8 cellular contexts compared by ENCODE assay signal in genomic region chr20:3768342-3769130, GRCh38. TPM values are rescaled to one million over a fixed set of nuclear protein-coding genes. Genes with fewer than 3 reads are reported as not detected.
DNase-seq lines count a peak whose midpoint lies in the region; ATAC-seq and TF ChIP-seq lines count a peak whose summit lies in the region.

No MANE protein-coding gene starts in this region.

- H3K4me1 Mint-ChIP-seq in Caco-2 (ENCODE audit: low read depth, unreplicated experiment) (peaks cover 7% of the 10 kb centered on the region), IgD-negative memory B cell (peaks cover 7 to 20% (median 19%) of the 10 kb centered on the region in 3 donors), nephron progenitor cell (peaks cover 44% of the 10 kb centered on the region)
- H3K4me1 Mint-ChIP-seq in stimulated activated naive CD8-positive, alpha-beta T cell treated with anti-CD3 and anti-CD28 coated beads, Interleukin-15, Interleukin-2, amounts not matched to agents 100 ng/mL and 50 ng/mL, for 24 hours (ENCODE audit: low read depth), result peaks cover 31% of the 10 kb centered on the region

- TF ChIP-seq CTCF in Caco-2 (IDR thresholded peaks at IDR 0.05; ENCODE audit: insufficient read depth in 1 of 2, low read depth in 1 of 2, low read length in 1 of 2, severe bottlenecking in 1 of 2, unreplicated experiment in 1 of 2), result peak; percentile 54 to 83
- TF ChIP-seq CTCF in fibroblast of mammary gland (conservative IDR thresholded peaks at IDR 0.05; ENCODE audit: control insufficient read depth, insufficient read depth, low read depth, low read length), result peak; percentile 30
- peak; percentile 55 for TF ChIP-seq CTCF in nephron progenitor cell (IDR thresholded peaks at IDR 0.05)

- H3K27me3 Mint-ChIP-seq in Caco-2 (ENCODE audit: insufficient read depth, unreplicated experiment), result no peaks in the 10 kb centered on the region
- peaks cover 2% of the 10 kb centered on the region for H3K27me3 Mint-ChIP-seq in IgD-negative memory B cell
- peaks cover 11% of the 10 kb centered on the region for H3K27me3 Mint-ChIP-seq in nephron progenitor cell (ENCODE audit: low read depth, poor library complexity)
- H3K27me3 Mint-ChIP-seq in stimulated activated naive CD8-positive, alpha-beta T cell treated with anti-CD3 and anti-CD28 coated beads, Interleukin-15, Interleukin-2, amounts not matched to agents 100 ng/mL and 50 ng/mL, for 24 hours, result no peaks in the 10 kb centered on the region

- CTCF ChIA-PET in Caco-2 (lab: Charles Lee), result interaction anchor here (0.5 to 3.8 kb wide), 24 partner anchors 8 to 427 kb away, joined by 3 to 49 read pairs (median 8); partner anchors contain the start of genes AP5S1, CENPB, SIGLEC1 and SPEF1

- peaks cover 11% of the 10 kb centered on the region for H3K4me1 ChIP-seq in Caco-2

- no peaks in the 10 kb centered on the region for H3K27me3 ChIP-seq in Caco-2 (replicated peaks; ENCODE audit: control insufficient read depth, insufficient read depth, low read length)

- H3K27ac Mint-ChIP-seq in Caco-2 (ENCODE audit: unreplicated experiment) (peak overlapping the region; percentile 90), IgD-negative memory B cell (peak overlapping the region; percentile 86 to 98 (median 97)), nephron progenitor cell (peak overlapping the region; percentile 97)
- peak overlapping the region; percentile 92 for H3K27ac Mint-ChIP-seq in stimulated activated naive CD8-positive, alpha-beta T cell treated with anti-CD3 and anti-CD28 coated beads, Interleukin-15, Interleukin-2, amounts not matched to agents 100 ng/mL and 50 ng/mL, for 24 hours

- intact Hi-C loops in Caco-2 (cut with micrococcal nuclease; ENCODE audit: unreplicated experiment), result loop anchor here (1.0 to 2.0 kb wide), 4 partner anchors 13 to 92 kb away; partner anchors contain the start of gene SPEF1

- ATAC-seq in GM21390 (IDR thresholded peaks at IDR 0.05; ENCODE audit: unreplicated experiment), result peak; percentile 36

- H3K36me3 ChIP-seq in Caco-2 (ENCODE audit: control insufficient read depth, insufficient read depth, low read length), result no peaks in the 10 kb centered on the region

- TSS peak; percentile 68 for BruUV-seq in Caco-2 (replicated peaks; lab: Mats Ljungman, UMichigan)

- H3K4me3 ChIP-seq in Caco-2 (ENCODE audit: low read depth, low read length), result peak overlapping the region; percentile 91
- peak overlapping the region; percentile 66 for H3K4me3 ChIP-seq in fibroblast of mammary gland (ENCODE audit: control insufficient read depth, low read depth, low read length)

- H3K9me3 Mint-ChIP-seq in Caco-2 (ENCODE audit: unreplicated experiment) (no peaks in the 10 kb centered on the region), IgD-negative memory B cell (no peaks in the 10 kb centered on the region), nephron progenitor cell (no peaks in the 10 kb centered on the region)
- H3K9me3 Mint-ChIP-seq in stimulated activated naive CD8-positive, alpha-beta T cell treated with anti-CD3 and anti-CD28 coated beads, Interleukin-15, Interleukin-2, amounts not matched to agents 100 ng/mL and 50 ng/mL, for 24 hours, result no peaks in the 10 kb centered on the region

- H3K4me3 Mint-ChIP-seq in Caco-2 (ENCODE audit: unreplicated experiment) (peak overlapping the region; percentile 90), IgD-negative memory B cell (peak overlapping the region; percentile 92 to 98 (median 95)), nephron progenitor cell (peak overlapping the region; percentile 83)
- peak overlapping the region; percentile 87 for H3K4me3 Mint-ChIP-seq in stimulated activated naive CD8-positive, alpha-beta T cell treated with anti-CD3 and anti-CD28 coated beads, Interleukin-15, Interleukin-2, amounts not matched to agents 100 ng/mL and 50 ng/mL, for 24 hours

- peaks cover 8% of the 10 kb centered on the region for H3K36me3 Mint-ChIP-seq in Caco-2 (ENCODE audit: insufficient read depth, unreplicated experiment)
- H3K36me3 Mint-ChIP-seq in IgD-negative memory B cell, result peaks cover 1% of the 10 kb centered on the region
- H3K36me3 Mint-ChIP-seq in nephron progenitor cell (ENCODE audit: low read depth), result no peaks in the 10 kb centered on the region
- no peaks in the 10 kb centered on the region for H3K36me3 Mint-ChIP-seq in stimulated activated naive CD8-positive, alpha-beta T cell treated with anti-CD3 and anti-CD28 coated beads, Interleukin-15, Interleukin-2, amounts not matched to agents 100 ng/mL and 50 ng/mL, for 24 hours (ENCODE audit: low read depth)

- POLR2A ChIA-PET in Caco-2 (lab: Charles Lee), result interaction anchor here (0.5 to 1.9 kb wide), 6 partner anchors 13 to 92 kb away, joined by 3 to 11 read pairs (median 5); partner anchors contain the start of genes CDC25B, CENPB and SPEF1

- DNase-seq in Caco-2 (peak; percentile 88 to 89), RKO (ENCODE audit: low spot score) (peak; percentile 93), fibroblast of mammary gland (ENCODE audit: low read depth) (peak; percentile 81), nephron progenitor cell (peak; percentile 91)
- peak; percentile 63 to 78 for DNase-seq in activated T-helper 1 cell treated with anti-CD3 and anti-CD28 coated beads, Interleukin-2, amount 50 U/mL, for 16 hours (ENCODE audit: low read depth in 1 of 2, low spot score in 1 of 2)

- H3K9me3 ChIP-seq in Caco-2, result no peaks in the 10 kb centered on the region

RNA-seq across cellular contexts. Expression of gene ADISSP, which starts 1.0 kb away (rescaled TPM):
- total RNA-seq in Caco-2 (2022), result 54.7 and 56.1 TPM in 2 replicates
- 30.0 TPM for polyA plus RNA-seq in IgD-negative memory B cell

RNA-seq across cellular contexts. Expression of gene SPEF1, which starts 12.7 kb away (rescaled TPM):
- not detected in 2 replicates for total RNA-seq in Caco-2 (2022)
- polyA plus RNA-seq in IgD-negative memory B cell, result not detected

RNA-seq across cellular contexts. Expression of gene CENPB, which starts 18.0 kb away (rescaled TPM):
- total RNA-seq in Caco-2 (2022), result 72.7 and 84.3 TPM in 2 replicates
- polyA plus RNA-seq in IgD-negative memory B cell, result 1.1 TPM

RNA-seq across cellular contexts. Expression of gene CDC25B, which starts 27.6 kb away (rescaled TPM):
- total RNA-seq in Caco-2 (2022), result 59.0 and 66.7 TPM in 2 replicates
- polyA plus RNA-seq in IgD-negative memory B cell, result 20.0 TPM

RNA-seq across cellular contexts. Expression of gene HSPA12B, which starts 36.1 kb away (rescaled TPM):
- total RNA-seq in Caco-2 (2022), result not detected in 2 replicates
- polyA plus RNA-seq in IgD-negative memory B cell, result not detected

Comparison
In these comparisons a context has a peak if more than half of its experiments do, and no peak if none do; other contexts are left out.
1. Peak in every context shown above with its lines: DNase-seq, ATAC-seq and H3K4me3 ChIP-seq.